Comparison of ENCODE assay signal across 34 cellular contexts in the genomic region with DNA sequence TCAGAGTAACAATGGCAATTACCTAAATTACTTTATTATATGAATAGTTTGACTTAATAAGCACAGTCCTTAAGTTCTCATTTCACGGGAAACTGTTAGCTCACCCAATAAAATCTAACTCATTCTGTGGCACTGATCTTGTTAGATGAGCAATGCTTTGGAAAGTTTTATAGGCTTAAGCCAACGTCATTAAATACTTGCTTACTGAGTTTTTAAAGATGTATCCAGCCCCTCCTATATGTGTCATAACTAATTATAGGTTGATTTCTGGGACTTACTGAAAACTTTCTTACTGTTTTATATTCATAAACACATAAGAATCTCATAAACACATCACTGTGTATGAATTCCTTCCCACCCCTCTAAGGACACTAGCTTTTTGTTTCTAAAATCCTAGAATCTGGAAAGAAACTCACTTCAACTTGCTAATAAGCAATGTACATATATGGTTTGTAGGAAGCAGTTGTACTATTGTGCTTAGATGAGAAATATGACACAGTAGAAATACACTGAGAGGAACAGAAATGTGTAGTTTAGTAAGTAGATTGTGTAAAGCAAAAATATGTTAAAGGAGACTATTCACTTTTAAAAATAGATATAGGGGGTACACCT. TPM values are rescaled to one million over a fixed set of nuclear protein-coding genes. Genes with fewer than 3 reads are reported as not detected.
DNase-seq lines count a peak whose midpoint lies in the region; ATAC-seq and TF ChIP-seq lines count a peak whose summit lies in the region.
"Had no signal": no experiment of that assay in that cellular context is flagged by ENCODE, and none has a peak within 500 bp of the region (broad histone marks: within the 10 kb centered on the region; RNA-seq: fewer than 3 reads in every experiment).

No MANE protein-coding gene starts in this region.

- H3K27ac ChIP-seq in breast epithelium (no peak overlapping the region), RWPE1 (no peak overlapping the region), foreskin keratinocyte (peak overlapping the region; percentile 85)
- H3K27ac ChIP-seq: 22Rv1, brain microvascular endothelial cell, right lobe of liver, upper lobe of left lung had no signal

- peaks cover 9% of the 10 kb centered on the region for H3K4me1 Mint-ChIP-seq in MCF 10A (ENCODE audit: insufficient read depth, unreplicated experiment)
- H3K4me1 Mint-ChIP-seq in effector memory CD8-positive, alpha-beta T cell (ENCODE audit: low read depth in 2 of 2) = no peaks in the 10 kb centered on the region
- H3K4me1 Mint-ChIP-seq: CD4-positive, CD25-positive, alpha-beta regulatory T cell; naive B cell; stimulated activated effector memory CD8-positive, alpha-beta T cell treated with anti-CD3 and anti-CD28 coated beads, Interleukin-12 subunit alpha, Interleukin-12 subunit beta, amount 100 ng/mL, for 72 hours had no signal

- peaks cover 4% of the 10 kb centered on the region for H3K36me3 Mint-ChIP-seq in MCF 10A (ENCODE audit: insufficient read depth, unreplicated experiment)
- no peaks in the 10 kb centered on the region for H3K36me3 Mint-ChIP-seq in effector memory CD8-positive, alpha-beta T cell (ENCODE audit: insufficient read depth)
- H3K36me3 Mint-ChIP-seq: CD4-positive, CD25-positive, alpha-beta regulatory T cell; naive B cell; stimulated activated effector memory CD8-positive, alpha-beta T cell treated with anti-CD3 and anti-CD28 coated beads, Interleukin-12 subunit alpha, Interleukin-12 subunit beta, amount 100 ng/mL, for 72 hours had no signal

- POLR2A ChIA-PET in MCF 10A (lab: Yijun Ruan, JAX) (no interaction called here), RWPE1 (lab: Yijun Ruan, JAX; ENCODE audit: low non-redundant PET) (no interaction called here)

- H3K4me1 ChIP-seq in breast epithelium (no peaks in the 10 kb centered on the region), foreskin keratinocyte (peaks cover 12% of the 10 kb centered on the region)
- H3K4me1 ChIP-seq: right lobe of liver, upper lobe of left lung had no signal

- peak; percentile 99 for ATAC-seq in foreskin keratinocyte
- no peak for ATAC-seq in effector memory CD8-positive, alpha-beta T cell (replicated peaks)
- ATAC-seq: activated CD8-positive, alpha-beta T cell treated with anti-CD3 and anti-CD28 coated beads for 36 hours; activated naive CD4-positive, alpha-beta T cell treated with anti-CD3 and anti-CD28 coated beads, Interleukin-2, amount 50 U/mL, for 72 hours; K562; right lobe of liver; stimulated activated effector memory CD8-positive, alpha-beta T cell treated with anti-CD3 and anti-CD28 coated beads, Interleukin-12 subunit alpha, Interleukin-12 subunit beta, amount 100 ng/mL, for 72 hours had no signal

- BruUV-seq in MCF 10A (replicated peaks; lab: Mats Ljungman, UMichigan) = no TSS peak

- no peak for TF ChIP-seq POLR2A in breast epithelium (IDR thresholded peaks at IDR 0.05)

- H3K4me3 ChIP-seq in breast epithelium = no peak overlapping the region
- H3K4me3 ChIP-seq: K562, MG63, right lobe of liver, upper lobe of left lung had no signal

- no peaks in the 10 kb centered on the region for H3K27me3 ChIP-seq in breast epithelium
- no peaks in the 10 kb centered on the region for H3K27me3 ChIP-seq in foreskin keratinocyte
- H3K27me3 ChIP-seq: brain microvascular endothelial cell, MG63, right lobe of liver, upper lobe of left lung had no signal

- H3K27ac Mint-ChIP-seq in MCF 10A (ENCODE audit: low read depth, unreplicated experiment) = peak overlapping the region; percentile 82
- H3K27ac Mint-ChIP-seq in effector memory CD8-positive, alpha-beta T cell = no peak overlapping the region
- H3K27ac Mint-ChIP-seq: activated CD8-positive, alpha-beta T cell treated with anti-CD3 and anti-CD28 coated beads for 36 hours; activated naive CD4-positive, alpha-beta T cell treated with anti-CD3 and anti-CD28 coated beads, Interleukin-2, amount 50 U/mL, for 72 hours; CD4-positive, CD25-positive, alpha-beta regulatory T cell; naive B cell; stimulated activated effector memory CD8-positive, alpha-beta T cell treated with anti-CD3 and anti-CD28 coated beads, Interleukin-12 subunit alpha, Interleukin-12 subunit beta, amount 100 ng/mL, for 72 hours had no signal

- intact Hi-C loops in MCF 10A (cut with micrococcal nuclease) (no loop called here), breast epithelium (cut with DNase I; ENCODE audit: low total_unique reads) (no loop called here)

- H3K4me3 Mint-ChIP-seq in MCF 10A (ENCODE audit: unreplicated experiment) = no peak overlapping the region
- H3K4me3 Mint-ChIP-seq in effector memory CD8-positive, alpha-beta T cell = no peak overlapping the region
- H3K4me3 Mint-ChIP-seq: activated CD8-positive, alpha-beta T cell treated with anti-CD3 and anti-CD28 coated beads for 36 hours; CD4-positive, CD25-positive, alpha-beta regulatory T cell; naive B cell; stimulated activated effector memory CD8-positive, alpha-beta T cell treated with anti-CD3 and anti-CD28 coated beads, Interleukin-12 subunit alpha, Interleukin-12 subunit beta, amount 100 ng/mL, for 72 hours had no signal

- no peaks in the 10 kb centered on the region for H3K9me3 Mint-ChIP-seq in MCF 10A (ENCODE audit: unreplicated experiment)
- no peaks in the 10 kb centered on the region for H3K9me3 Mint-ChIP-seq in effector memory CD8-positive, alpha-beta T cell
- H3K9me3 Mint-ChIP-seq: activated CD8-positive, alpha-beta T cell treated with anti-CD3 and anti-CD28 coated beads for 36 hours; activated naive CD4-positive, alpha-beta T cell treated with anti-CD3 and anti-CD28 coated beads, Interleukin-2, amount 50 U/mL, for 72 hours; stimulated activated effector memory CD8-positive, alpha-beta T cell treated with anti-CD3 and anti-CD28 coated beads, Interleukin-12 subunit alpha, Interleukin-12 subunit beta, amount 100 ng/mL, for 72 hours had no signal

- no peaks in the 10 kb centered on the region for H3K36me3 ChIP-seq in breast epithelium
- H3K36me3 ChIP-seq: brain microvascular endothelial cell, MG63, right lobe of liver, upper lobe of left lung had no signal

- H3K9me3 ChIP-seq in breast epithelium = no peaks in the 10 kb centered on the region
- H3K9me3 ChIP-seq: MG63, right lobe of liver, upper lobe of left lung had no signal

- peak; percentile 40 for DNase-seq in MCF 10A (ENCODE audit: unreplicated experiment)
- no peak for DNase-seq in breast epithelium (ENCODE audit: low spot score in 2 of 2)
- DNase-seq in RWPE1 (ENCODE audit: low spot score) = peak; percentile 57
- peak; percentile 86 to 94 for DNase-seq in foreskin keratinocyte
- DNase-seq in effector memory CD8-positive, alpha-beta T cell = no peak
- no peak for DNase-seq in UCSD-AML1 (lab: John Stamatoyannopoulos, UW; ENCODE audit: unreplicated experiment)
- no peak for DNase-seq in activated T-cell treated with anti-CD3 and anti-CD28 coated beads, Interleukin-2, amount 50 U/mL, for 48 hours
- DNase-seq in NCI-H510A treated with DMSO at 0.1 percent for 48 hours (lab: John Stamatoyannopoulos, UW) = no peak
- DNase-seq: activated CD4-positive, alpha-beta T cell treated with anti-CD3 and anti-CD28 coated beads for 1 hour; activated CD8-positive, alpha-beta T cell treated with anti-CD3 and anti-CD28 coated beads for 36 hours; amygdala; brain microvascular endothelial cell; CD4-positive, CD25-positive, alpha-beta regulatory T cell; DMS79 treated with DMSO at 0.1 percent for 48 hours; islet precursor cell; MG63; midbrain; naive B cell; NCI-H1105 treated with DMSO at 0.1 percent for 48 hours; NCI-H187 treated with DMSO at 0.1 percent for 48 hours; NCI-H2171; NCI-H524; right lobe of liver; SHP77 treated with DMSO at 0.1 percent for 48 hours; substantia nigra; upper lobe of left lung had no signal

- H3K27me3 Mint-ChIP-seq in MCF 10A (ENCODE audit: insufficient read depth, unreplicated experiment) = no peaks in the 10 kb centered on the region
- peaks cover 26 to 27% of the 10 kb centered on the region in 2 donors for H3K27me3 Mint-ChIP-seq in effector memory CD8-positive, alpha-beta T cell
- H3K27me3 Mint-ChIP-seq: CD4-positive, CD25-positive, alpha-beta regulatory T cell had no signal

- CTCF ChIA-PET in MCF 10A (lab: Yijun Ruan, JAX) (interaction anchor here (0.9 kb wide), 1 partner anchor 13 kb away, joined by 3 read pairs; no protein-coding TSS in a partner anchor), RWPE1 (lab: Yijun Ruan, JAX) (no interaction called here)

- TF ChIP-seq CTCF in MCF 10A (IDR thresholded peaks at IDR 0.05; ENCODE audit: unreplicated experiment) (no peak), breast epithelium (IDR thresholded peaks at IDR 0.05) (no peak), RWPE1 (conservative IDR thresholded peaks at IDR 0.05; ENCODE audit: low read depth) (no peak), foreskin keratinocyte (conservative IDR thresholded peaks at IDR 0.05) (no peak)

RNA-seq across cellular contexts. Expression of gene MARCOL, which starts 14.1 kb away (rescaled TPM):
- total RNA-seq in MCF 10A (2022) (not detected in 2 replicates), breast epithelium (not detected), foreskin keratinocyte (not detected in 2 replicates)
- polyA plus RNA-seq in foreskin keratinocyte = not detected in 2 replicates
- total RNA-seq: activated CD8-positive, alpha-beta T cell treated with anti-CD3 and anti-CD28 coated beads for 36 hours; activated naive CD4-positive, alpha-beta T cell treated with anti-CD3 and anti-CD28 coated beads, Interleukin-2, amount 50 U/mL, for 72 hours; CD4-positive, CD25-positive, alpha-beta regulatory T cell; H1; K562; lower leg skin; posterior vena cava; right lobe of liver; T-helper 2 cell treated with Interferon-gamma antibody and Interleukin-4, amounts not matched to agents 100 ng/mL and 5 ng/mL, for 36 hours; upper lobe of left lung had no signal
- polyA plus RNA-seq: CD4-positive, CD25-positive, alpha-beta regulatory T cell; H1; K562 had no signal

RNA-seq across cellular contexts. Expression of gene SPINK6, which starts 21.4 kb away (rescaled TPM):
- 0.56 and 1.9 TPM in 2 replicates for total RNA-seq in MCF 10A (2022)
- total RNA-seq in breast epithelium = not detected
- total RNA-seq in foreskin keratinocyte = 0.61 and 1.1 TPM in 2 replicates
- 1.8 and 2.5 TPM in 2 replicates for polyA plus RNA-seq in foreskin keratinocyte
- total RNA-seq: activated CD8-positive, alpha-beta T cell treated with anti-CD3 and anti-CD28 coated beads for 36 hours; activated naive CD4-positive, alpha-beta T cell treated with anti-CD3 and anti-CD28 coated beads, Interleukin-2, amount 50 U/mL, for 72 hours; CD4-positive, CD25-positive, alpha-beta regulatory T cell; H1; K562; posterior vena cava; right lobe of liver; T-helper 2 cell treated with Interferon-gamma antibody and Interleukin-4, amounts not matched to agents 100 ng/mL and 5 ng/mL, for 36 hours; upper lobe of left lung had no signal
- polyA plus RNA-seq: CD4-positive, CD25-positive, alpha-beta regulatory T cell; H1; K562 had no signal

RNA-seq across cellular contexts. Expression of gene SPINK13, which starts 44.4 kb away (rescaled TPM):
- total RNA-seq in MCF 10A (2022) = not detected in 2 replicates
- under 1 TPM in 1 of 3 donors, not detected in 2; 0.48 TPM for total RNA-seq in breast epithelium
- total RNA-seq in foreskin keratinocyte = not detected in 2 replicates
- polyA plus RNA-seq in foreskin keratinocyte = not detected in 2 replicates
- total RNA-seq: activated CD8-positive, alpha-beta T cell treated with anti-CD3 and anti-CD28 coated beads for 36 hours; activated naive CD4-positive, alpha-beta T cell treated with anti-CD3 and anti-CD28 coated beads, Interleukin-2, amount 50 U/mL, for 72 hours; CD4-positive, CD25-positive, alpha-beta regulatory T cell; H1; K562; lower leg skin; posterior vena cava; right lobe of liver; T-helper 2 cell treated with Interferon-gamma antibody and Interleukin-4, amounts not matched to agents 100 ng/mL and 5 ng/mL, for 36 hours; upper lobe of left lung had no signal
- polyA plus RNA-seq: CD4-positive, CD25-positive, alpha-beta regulatory T cell; H1 had no signal

RNA-seq across cellular contexts. Expression of gene SPINK14, which starts 55.9 kb away (rescaled TPM):
- total RNA-seq in MCF 10A (2022) (not detected in 2 replicates), breast epithelium (not detected), foreskin keratinocyte (not detected in 2 replicates)
- polyA plus RNA-seq in foreskin keratinocyte = not detected in 2 replicates
- total RNA-seq: activated CD8-positive, alpha-beta T cell treated with anti-CD3 and anti-CD28 coated beads for 36 hours; activated naive CD4-positive, alpha-beta T cell treated with anti-CD3 and anti-CD28 coated beads, Interleukin-2, amount 50 U/mL, for 72 hours; CD4-positive, CD25-positive, alpha-beta regulatory T cell; H1; K562; lower leg skin; posterior vena cava; right lobe of liver; T-helper 2 cell treated with Interferon-gamma antibody and Interleukin-4, amounts not matched to agents 100 ng/mL and 5 ng/mL, for 36 hours; upper lobe of left lung had no signal
- polyA plus RNA-seq: CD4-positive, CD25-positive, alpha-beta regulatory T cell; H1; K562 had no signal

Comparison
In these comparisons a context has a peak if more than half of its experiments do, and no peak if none do; other contexts are left out.
1. DNase-seq: peak in MCF 10A (single experiment), RWPE1 (single experiment) and foreskin keratinocyte (2 of 2); none in breast epithelium (0 of 2), effector memory CD8-positive, alpha-beta T cell (0 of 3), UCSD-AML1 (single experiment), activated T-cell treated with anti-CD3 and anti-CD28 coated beads, Interleukin-2, amount 50 U/mL, for 48 hours (0 of 2) and NCI-H510A treated with DMSO at 0.1 percent for 48 hours (single experiment).